In the genomic region with DNA sequence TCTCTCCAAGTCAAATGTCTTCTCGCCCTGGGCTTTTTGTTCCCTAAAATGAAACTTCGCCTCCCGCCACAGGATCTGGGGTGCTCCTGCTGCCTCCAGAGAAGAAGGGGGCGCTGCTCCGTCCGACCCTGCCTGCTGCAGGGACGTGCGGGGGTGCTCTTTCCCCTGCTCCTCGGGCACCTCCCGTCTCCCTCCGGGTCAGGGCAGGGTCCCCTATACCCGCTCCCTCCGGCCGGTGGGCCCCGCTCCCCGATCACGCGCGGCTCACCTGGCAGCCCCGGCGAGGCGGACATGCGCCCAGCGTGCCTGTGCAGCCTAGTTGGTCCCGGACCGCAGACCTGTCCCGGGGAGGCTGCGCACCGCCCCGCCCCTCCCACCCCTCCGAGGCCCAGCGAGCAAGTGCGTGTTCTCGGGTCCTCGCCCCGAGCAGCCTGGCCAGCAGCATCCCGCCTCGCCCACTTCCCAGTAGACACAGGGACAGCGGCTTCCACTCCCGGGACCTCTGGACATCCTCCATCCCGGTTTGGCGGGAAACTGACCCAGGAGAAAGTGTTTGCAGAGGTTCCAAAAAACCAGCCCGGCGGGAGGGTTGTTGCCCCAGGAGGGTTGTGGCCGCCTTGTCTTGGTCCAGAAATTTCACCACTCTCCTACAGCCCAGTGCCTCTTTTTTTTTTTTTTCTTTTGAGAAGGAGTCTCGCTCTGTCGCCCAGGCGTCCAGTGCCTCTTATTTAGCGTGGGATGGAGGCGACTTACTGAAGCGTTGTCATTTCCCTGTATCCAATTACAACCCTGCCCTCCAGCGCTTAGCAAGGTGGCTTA, we compare ENCODE assay signal across 9 cellular contexts. TPM values are rescaled to one million over a fixed set of nuclear protein-coding genes. Genes with fewer than 3 reads are reported as not detected.
DNase-seq lines count a peak whose midpoint lies in the region; ATAC-seq, FAIRE-seq and TF ChIP-seq lines count a peak whose summit lies in the region.
"Had no signal": no experiment of that assay in that cellular context is flagged by ENCODE, and none has a peak within 500 bp of the region (broad histone marks: within the 10 kb centered on the region; RNA-seq: fewer than 3 reads in every experiment).

Gene OXGR1 (minus strand): TSS at position 447 of the 819 bp plus-strand sequence. CDS start 6,717 bp downstream, outside the sequence.

- peak within 1 kb of the TSS; percentile 38 to 40 for H3K4me3 ChIP-seq in kidney (ENCODE audit: low read length in 2 of 2)

- H3K4me1 Mint-ChIP-seq in H9 (peaks cover 6 to 20% of the 10 kb centered on the region in 2 experiments), brain (peaks cover 18% of the 10 kb centered on the region)
- H3K4me1 Mint-ChIP-seq in stimulated activated memory B cell treated with anti-CD40 and anti-IgM and Interleukin-4, amounts not matched to agents 10 μg/mL and 1 μg/mL and 100 μg/mL, for 72 hours, result no peaks in the 10 kb centered on the region

- no peak within 1 kb of the TSS for H3K23ac ChIP-seq in H9 (ENCODE audit: insufficient read length, low read depth, low read length)

- no peak within 1 kb of the TSS for H2BK15ac ChIP-seq in H9 (ENCODE audit: low read depth, low read length)

- peaks cover 0 to 4% of the 10 kb centered on the region in 2 experiments; a peak in 2 of 5 replicates for H3K9me3 Mint-ChIP-seq in H9
- peaks cover 0 to 12% (median 4%) of the 10 kb centered on the region in 5 experiments for H3K9me3 Mint-ChIP-seq in brain
- peaks cover 3% of the 10 kb centered on the region for H3K9me3 Mint-ChIP-seq in stimulated activated memory B cell treated with anti-CD40 and anti-IgM and Interleukin-4, amounts not matched to agents 10 μg/mL and 1 μg/mL and 100 μg/mL, for 72 hours

- H2BK5ac ChIP-seq in H9 (ENCODE audit: insufficient read length, low read length), result no peak within 1 kb of the TSS

- peaks cover 100% of the 10 kb centered on the region for H3K27me3 Mint-ChIP-seq in H9 (ENCODE audit: low read depth)
- peaks cover 21% of the 10 kb centered on the region for H3K27me3 Mint-ChIP-seq in brain
- H3K27me3 Mint-ChIP-seq in stimulated activated memory B cell treated with anti-CD40 and anti-IgM and Interleukin-4, amounts not matched to agents 10 μg/mL and 1 μg/mL and 100 μg/mL, for 72 hours, result peaks cover 25% of the 10 kb centered on the region

- H3K14ac ChIP-seq in H9 (ENCODE audit: insufficient read depth, low read length), result peak within 1 kb of the TSS; percentile 84

- H4K91ac ChIP-seq in H9 (ENCODE audit: insufficient read length, low read depth, low read length), result no peak within 1 kb of the TSS

- no peak within 1 kb of the TSS for H2BK120ac ChIP-seq in H9 (ENCODE audit: low read depth, low read length, poor library complexity, severe bottlenecking)

- no CpG with 5 or more reads among the region's 52 CpGs for WGBS in H9 (ENCODE audit: extremely low coverage, insufficient read length, low lambda C conversion rate)

- H3K36me3 ChIP-seq in kidney (ENCODE audit: control insufficient read depth in 1 of 2, insufficient read depth in 2 of 2, low read length in 2 of 2), result no peaks in the 10 kb centered on the region

- H3K27me3 ChIP-seq in H9 (ENCODE audit: insufficient read depth, low read length), result peaks cover 46% of the 10 kb centered on the region

- H4K5ac ChIP-seq in H9 (ENCODE audit: insufficient read length, low read depth, low read length), result no peak within 1 kb of the TSS

- DNase-seq in H9 (peak; percentile 48), kidney (peak; percentile 73), NCI-H2196 (lab: John Stamatoyannopoulos, UW; ENCODE audit: unreplicated experiment) (no peak)
- DNase-seq: effector memory CD8-positive, alpha-beta T cell had no signal

- TF ChIP-seq CTCF in H9 (conservative IDR thresholded peaks at IDR 0.05) (peak; percentile 7; the same call in 1 of the 3 replicates), brain (conservative IDR thresholded peaks at IDR 0.05) (no peak), kidney (IDR thresholded peaks at IDR 0.05; ENCODE audit: borderline replicate concordance, extremely low read depth, insufficient read depth) (no peak)

- H3T11ph ChIP-seq in H9 (ENCODE audit: low read length), result no peak within 1 kb of the TSS

- peak; percentile 43 for ATAC-seq in stimulated activated memory B cell treated with anti-CD40 and anti-IgM and Interleukin-4, amounts not matched to agents 10 μg/mL and 1 μg/mL and 100 μg/mL, for 72 hours
- ATAC-seq in GM19463 (IDR thresholded peaks at IDR 0.05; ENCODE audit: unreplicated experiment), result no peak
- no peak for ATAC-seq in HG03045 (IDR thresholded peaks at IDR 0.05; ENCODE audit: unreplicated experiment)
- no peak for ATAC-seq in activated CD4-positive, CD25-positive, alpha-beta regulatory T cell treated with anti-CD3 and anti-CD28 coated beads, Interleukin-2, amount 50 U/mL, for 24 hours
- ATAC-seq: effector memory CD8-positive, alpha-beta T cell had no signal

- no peaks in the 10 kb centered on the region for H3K79me2 ChIP-seq in H9 (ENCODE audit: insufficient read depth, low read length)

- H2BK20ac ChIP-seq in H9 (ENCODE audit: low read depth, low read length, poor library complexity, severe bottlenecking), result no peak within 1 kb of the TSS

- no peak within 1 kb of the TSS for H2BK12ac ChIP-seq in H9 (ENCODE audit: insufficient read length, low read depth, low read length)

- H3K4me2 ChIP-seq in H9 (ENCODE audit: insufficient read depth, insufficient read length, low read length), result peak within 1 kb of the TSS; percentile 80

- FAIRE-seq in kidney (lab: Jason Lieb, UNC), result no peak

- H3K4me3 Mint-ChIP-seq in H9, result peak within 1 kb of the TSS; percentile 66 to 84
- H3K4me3 Mint-ChIP-seq in brain, result peak within 1 kb of the TSS; percentile 76 to 84 (median 83)
- peak within 1 kb of the TSS; percentile 31 for H3K4me3 Mint-ChIP-seq in stimulated activated memory B cell treated with anti-CD40 and anti-IgM and Interleukin-4, amounts not matched to agents 10 μg/mL and 1 μg/mL and 100 μg/mL, for 72 hours

- H3K27ac Mint-ChIP-seq in H9 (no peak within 1 kb of the TSS; a peak in 1 of 7 replicates), brain (peak within 1 kb of the TSS in 1 of 5 experiments; percentile 63)
- H3K27ac Mint-ChIP-seq in stimulated activated memory B cell treated with anti-CD40 and anti-IgM and Interleukin-4, amounts not matched to agents 10 μg/mL and 1 μg/mL and 100 μg/mL, for 72 hours, result no peak within 1 kb of the TSS
- H3K27ac Mint-ChIP-seq: effector memory CD8-positive, alpha-beta T cell had no signal

- intact Hi-C loops in kidney (cut with DNase I), result no loop called here

- H3K36me3 Mint-ChIP-seq in H9 (ENCODE audit: insufficient read depth in 1 of 3, low read depth in 3 of 3) (peaks cover 0 to 5% (median 0%) of the 10 kb centered on the region in 3 experiments; a peak in 1 of 7 replicates), brain (no peaks in the 10 kb centered on the region)
- H3K36me3 Mint-ChIP-seq in stimulated activated memory B cell treated with anti-CD40 and anti-IgM and Interleukin-4, amounts not matched to agents 10 μg/mL and 1 μg/mL and 100 μg/mL, for 72 hours, result no peaks in the 10 kb centered on the region

- H3K9ac ChIP-seq in H9 (ENCODE audit: extremely low read depth, insufficient read length, low read length) (peak within 1 kb of the TSS; percentile 33), kidney (ENCODE audit: low read length in 2 of 2) (no peak within 1 kb of the TSS)

- peak within 1 kb of the TSS; percentile 31 for H3K18ac ChIP-seq in H9 (ENCODE audit: insufficient read length, low read depth, low read length)

- H4K20me1 ChIP-seq in H9 (ENCODE audit: control insufficient read depth, insufficient read depth, insufficient read length), result no peaks in the 10 kb centered on the region

- H4K8ac ChIP-seq in H9 (replicated peaks; ENCODE audit: insufficient read length, low read depth, low read length), result no peak within 1 kb of the TSS

- H3K79me1 ChIP-seq in H9 (ENCODE audit: insufficient read depth, low read depth, low read length, poor library complexity, severe bottlenecking), result no peaks in the 10 kb centered on the region

- H3K56ac ChIP-seq in H9 (ENCODE audit: insufficient read length, low read depth, low read length), result no peak within 1 kb of the TSS

- no peak within 1 kb of the TSS for H2AFZ ChIP-seq in H9 (ENCODE audit: low read length)

- peaks cover 9% of the 10 kb centered on the region for H3K23me2 ChIP-seq in H9 (ENCODE audit: insufficient read length, low read depth, low read length, poor library complexity, severe bottlenecking)

- H2AK5ac ChIP-seq in H9 (ENCODE audit: insufficient read length, low read length), result no peak within 1 kb of the TSS

- no peak within 1 kb of the TSS for H3K4ac ChIP-seq in H9 (ENCODE audit: low read depth, low read length)

- H3K27ac ChIP-seq in H9 (ENCODE audit: insufficient read length, low read depth, low read length), result no peak within 1 kb of the TSS
- no peak within 1 kb of the TSS for H3K27ac ChIP-seq in kidney (ENCODE audit: low read depth in 2 of 2, low read length in 2 of 2)

- H3K9me3 ChIP-seq in H9 (ENCODE audit: control insufficient read depth, low read depth, low read length) (no peaks in the 10 kb centered on the region), kidney (ENCODE audit: control insufficient read depth in 1 of 2, low read length in 2 of 2) (no peaks in the 10 kb centered on the region)

- H3K4me1 ChIP-seq in H9 (ENCODE audit: insufficient read depth, low read length), result no peaks in the 10 kb centered on the region
- peaks cover 0 to 6% of the 10 kb centered on the region in 2 donors for H3K4me1 ChIP-seq in kidney (ENCODE audit: control insufficient read depth in 1 of 2, insufficient read depth in 1 of 2, low read depth in 1 of 2, low read length in 2 of 2)

RNA-seq across cellular contexts. Expression of gene OXGR1, which starts in this region (rescaled TPM):
- total RNA-seq in H9 (2021) (not detected in 2 replicates), kidney (0.72 TPM)
- polyA plus RNA-seq in brain (ENCODE audit: insufficient read depth, low read depth, low replicate concordance) (not detected), kidney (ENCODE audit: insufficient read depth, low read depth, low replicate concordance) (3.5 TPM)

Comparison
In these comparisons a context has a peak if more than half of its experiments do, and no peak if none do; other contexts are left out.
1. Peak in DNase-seq, H3K9ac ChIP-seq and H3K4me2 ChIP-seq in H9; RNA of the gene not detected or under 1 TPM.
2. H3K4me3 Mint-ChIP-seq: peak in every context shown above with its lines; median percentile 83 in brain; 75 in H9; 31 in stimulated activated memory B cell treated with anti-CD40 and anti-IgM and Interleukin-4, amounts not matched to agents 10 μg/mL and 1 μg/mL and 100 μg/mL, for 72 hours.